In the genomic region with DNA sequence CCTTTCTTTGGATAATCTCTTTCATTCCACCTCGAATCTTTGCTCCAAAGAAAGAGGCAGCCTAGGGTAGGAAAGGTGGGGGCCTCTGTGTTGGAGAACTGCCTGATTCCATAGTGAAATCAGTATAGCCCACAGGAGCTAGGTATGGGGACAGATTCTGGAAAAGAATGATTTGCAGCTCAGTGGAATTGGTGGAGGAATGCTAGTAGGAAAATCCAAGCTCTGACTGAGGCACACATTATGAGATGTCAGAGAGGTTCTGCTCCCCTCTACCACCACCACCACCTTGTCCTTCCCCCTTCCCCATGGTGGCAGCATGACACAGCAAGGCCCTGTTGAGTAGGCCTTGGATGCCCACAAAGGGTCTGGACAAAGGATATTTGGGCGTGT, we compare ENCODE assay signal across 7 cellular contexts. TPM values are rescaled to one million over a fixed set of nuclear protein-coding genes. Genes with fewer than 3 reads are reported as not detected.
DNase-seq lines count a peak whose midpoint lies in the region; ATAC-seq and TF ChIP-seq lines count a peak whose summit lies in the region.

No MANE protein-coding gene starts in this region.

- peak overlapping the region; percentile 99 to 100 (median 99) for H3K27ac Mint-ChIP-seq in brain

- DNase-seq in G401 (ENCODE audit: low spot score) (peak; percentile 71), NCI-H1694 (lab: John Stamatoyannopoulos, UW) (peak; percentile 56), inferior parietal cortex (ENCODE audit: extremely low spot score) (no peak), NOMO-1 treated with dmso at 0.1 percent for 144 hours (lab: John Stamatoyannopoulos, UW; ENCODE audit: unreplicated experiment) (no peak)

- H3K36me3 Mint-ChIP-seq in brain = peaks cover 56% of the 10 kb centered on the region

- peaks cover 35 to 37% of the 10 kb centered on the region in 2 experiments for H3K4me1 ChIP-seq in neutrophil (ENCODE audit: control insufficient read depth in 1 of 2, insufficient read depth in 1 of 2, low read depth in 1 of 2, low read length in 1 of 2)

- peaks cover 11% of the 10 kb centered on the region for H3K36me3 ChIP-seq in neutrophil

- H3K27me3 ChIP-seq in neutrophil = no peaks in the 10 kb centered on the region

- peaks cover 0 to 3% (median 0%) of the 10 kb centered on the region in 5 experiments for H3K9me3 Mint-ChIP-seq in brain

- in situ Hi-C loops in G401 (cut with HindIII; ENCODE audit: low sequenced_read_pairs) = no loop called here

- H3K4me1 Mint-ChIP-seq in brain = peaks cover 71% of the 10 kb centered on the region

- H3K4me3 Mint-ChIP-seq in brain = peak overlapping the region; percentile 92 to 99 (median 96)

- no peaks in the 10 kb centered on the region for H3K9me3 ChIP-seq in neutrophil

- peaks cover 15% of the 10 kb centered on the region for H3K27me3 Mint-ChIP-seq in brain

- H3K27ac ChIP-seq in neutrophil = peak overlapping the region; percentile 98

- H3K4me3 ChIP-seq in neutrophil (ENCODE audit: low read depth in 1 of 2, low read length in 1 of 2) = no peak overlapping the region

- no peak for TF ChIP-seq CTCF in brain (conservative IDR thresholded peaks at IDR 0.05)
- TF ChIP-seq CTCF in neutrophil (IDR thresholded peaks at IDR 0.05) = no peak

- ATAC-seq in HG02798 (IDR thresholded peaks at IDR 0.05; ENCODE audit: poor library complexity, unreplicated experiment) = no peak

RNA-seq across cellular contexts. Expression of a gene that starts 0.8 kb away (rescaled TPM):
- total RNA-seq in G401 (2014; rRNA removed; shearing (Covaris generic)) = 8.1 and 11.0 TPM in 2 replicates
- polyA plus RNA-seq in brain (ENCODE audit: insufficient read depth, low read depth, low replicate concordance) = 145 TPM

RNA-seq across cellular contexts. Expression of a gene that starts 1.6 kb away (rescaled TPM):
- total RNA-seq in G401 (2014; rRNA removed; shearing (Covaris generic)) = 54.4 and 84.6 TPM in 2 replicates
- polyA plus RNA-seq in brain (ENCODE audit: insufficient read depth, low read depth, low replicate concordance) = 63.4 TPM

RNA-seq across cellular contexts. Expression of a gene that starts 9.6 kb away (rescaled TPM):
- 4.6 and 7.8 TPM in 2 replicates for total RNA-seq in G401 (2014; rRNA removed; shearing (Covaris generic))
- 5.5 TPM for polyA plus RNA-seq in brain (ENCODE audit: insufficient read depth, low read depth, low replicate concordance)

RNA-seq across cellular contexts. Expression of a gene that starts 13.5 kb away (rescaled TPM):
- total RNA-seq in G401 (2014; rRNA removed; shearing (Covaris generic)) = 0.07 TPM in 1 of 2 replicates, not detected in the other
- 16.2 TPM for polyA plus RNA-seq in brain (ENCODE audit: insufficient read depth, low read depth, low replicate concordance)

RNA-seq across cellular contexts. Expression of a gene that starts 24.6 kb away (rescaled TPM):
- not detected in 2 replicates for total RNA-seq in G401 (2014; rRNA removed; shearing (Covaris generic))
- polyA plus RNA-seq in brain (ENCODE audit: insufficient read depth, low read depth, low replicate concordance) = 0.53 TPM

Comparison
In these comparisons a context has a peak if more than half of its experiments do, and no peak if none do; other contexts are left out.
1. DNase-seq: peak in G401 (single experiment) and NCI-H1694 (single experiment); none in inferior parietal cortex (single experiment) and NOMO-1 treated with dmso at 0.1 percent for 144 hours (single experiment).